In genomic region chr6:7891098-7891872, GRCh38 we compare ENCODE assay signal across 24 cellular contexts.
"Had no signal": no experiment of that assay in that cellular context is flagged by ENCODE, and none has a peak within 500 bp of the region (broad histone marks: within the 10 kb centered on the region; RNA-seq: fewer than 3 reads in every experiment).

No MANE protein-coding gene starts in this region.

- H3K27ac ChIP-seq: SK-N-MC had no signal

- H3K9me3 Mint-ChIP-seq: activated B cell treated with CpG ODN at 0.5 μM for 24 hours; activated CD4-positive, alpha-beta T cell treated with anti-CD3 and anti-CD28 coated beads, Interleukin-2, amount 10 ng/mL, durations not matched to agents 24 days and 14 days; activated naive CD4-positive, alpha-beta T cell treated with anti-CD3 and anti-CD28 coated beads for 36 hours; activated naive CD8-positive, alpha-beta T cell treated with anti-CD3 and anti-CD28 coated beads for 36 hours; activated T-helper 17 cell treated with anti-CD3 and anti-CD28 coated beads, Interleukin-2, amount 50 U/mL, for 72 hours; IgD-negative memory B cell; T-cell had no signal

- H3K4me1 Mint-ChIP-seq: activated B cell treated with CpG ODN at 0.5 μM for 24 hours; activated CD4-positive, alpha-beta T cell treated with anti-CD3 and anti-CD28 coated beads, Interleukin-2, amount 10 ng/mL, durations not matched to agents 24 days and 14 days; activated naive CD8-positive, alpha-beta T cell treated with anti-CD3 and anti-CD28 coated beads for 36 hours; activated T-helper 17 cell treated with anti-CD3 and anti-CD28 coated beads, Interleukin-2, amount 50 U/mL, for 72 hours; IgD-negative memory B cell; T-cell had no signal

- H3K4me3 ChIP-seq: MG63, SK-N-MC had no signal

- H3K27me3 Mint-ChIP-seq: activated B cell treated with CpG ODN at 0.5 μM for 24 hours; activated CD4-positive, alpha-beta T cell treated with anti-CD3 and anti-CD28 coated beads, Interleukin-2, amount 10 ng/mL, durations not matched to agents 24 days and 14 days; activated naive CD8-positive, alpha-beta T cell treated with anti-CD3 and anti-CD28 coated beads for 36 hours; activated T-helper 17 cell treated with anti-CD3 and anti-CD28 coated beads, Interleukin-2, amount 50 U/mL, for 72 hours; IgD-negative memory B cell; T-cell had no signal

- H3K4me3 Mint-ChIP-seq: activated B cell treated with CpG ODN at 0.5 μM for 24 hours; activated CD4-positive, alpha-beta T cell treated with anti-CD3 and anti-CD28 coated beads, Interleukin-2, amount 10 ng/mL, durations not matched to agents 24 days and 14 days; activated naive CD4-positive, alpha-beta T cell treated with anti-CD3 and anti-CD28 coated beads for 36 hours; activated naive CD8-positive, alpha-beta T cell treated with anti-CD3 and anti-CD28 coated beads for 36 hours; activated T-helper 17 cell treated with anti-CD3 and anti-CD28 coated beads, Interleukin-2, amount 50 U/mL, for 72 hours; IgD-negative memory B cell; T-cell had no signal

- ATAC-seq: activated T-helper 17 cell treated with anti-CD3 and anti-CD28 coated beads, Interleukin-2, amount 50 U/mL, for 72 hours; PC-3; T-cell had no signal

- DNase-seq: activated B cell treated with CpG ODN at 0.5 μM for 24 hours; activated CD4-positive, alpha-beta T cell treated with anti-CD3 and anti-CD28 coated beads for 1 hour; activated CD4-positive, alpha-beta T cell treated with anti-CD3 and anti-CD28 coated beads, Interleukin-2, amount 10 ng/mL, durations not matched to agents 24 days and 14 days; activated CD4-positive, alpha-beta T cell treated with anti-CD3 and anti-CD28 coated beads, Interleukin-2, amount 50 U/mL, for 48 hours; activated gamma-delta T cell; activated naive CD4-positive, alpha-beta T cell treated with anti-CD3 and anti-CD28 coated beads for 36 hours; activated naive CD8-positive, alpha-beta T cell treated with anti-CD3 and anti-CD28 coated beads for 36 hours; activated T-cell treated with anti-CD3 and anti-CD28 coated beads for 4 hours; activated T-cell treated with anti-CD3 and anti-CD28 coated beads, Interleukin-2, amount 50 U/mL, for 48 hours; caudate nucleus; MG63; NCI-H1105; NCI-H1436 treated with DMSO at 0.1 percent for 48 hours; NCI-H187; NCI-H2081; NCI-H510A treated with DMSO at 0.1 percent for 48 hours; NCI-H69; PC-3; T-cell; T-helper 2 cell; T1000 had no signal

- H3K27me3 ChIP-seq: MG63 had no signal

- H3K9me3 ChIP-seq: MG63 had no signal

- H3K27ac Mint-ChIP-seq: activated B cell treated with CpG ODN at 0.5 μM for 24 hours; activated CD4-positive, alpha-beta T cell treated with anti-CD3 and anti-CD28 coated beads, Interleukin-2, amount 10 ng/mL, durations not matched to agents 24 days and 14 days; activated naive CD4-positive, alpha-beta T cell treated with anti-CD3 and anti-CD28 coated beads for 36 hours; activated naive CD8-positive, alpha-beta T cell treated with anti-CD3 and anti-CD28 coated beads for 36 hours; activated T-helper 17 cell treated with anti-CD3 and anti-CD28 coated beads, Interleukin-2, amount 50 U/mL, for 72 hours; IgD-negative memory B cell; T-cell had no signal
